ENCODE assay signal across 8 cellular contexts in genomic region chr11:125496465-125496817, GRCh38. TPM values are rescaled to one million over a fixed set of nuclear protein-coding genes. Genes with fewer than 3 reads are reported as not detected.
DNase-seq lines count a peak whose midpoint lies in the region; ATAC-seq and TF ChIP-seq lines count a peak whose summit lies in the region.

No MANE protein-coding gene starts in this region.

- H3K4me3 ChIP-seq in heart left ventricle (peak overlapping the region; percentile 18 to 85 (median 66)), duodenal mucosa (ENCODE audit: low read depth in 1 of 2, low read length in 2 of 2) (peak overlapping the region; percentile 48 to 57), aorta (ENCODE audit: low read length in 2 of 2) (peak overlapping the region; percentile 64 to 97)
- peak overlapping the region; percentile 32 for H3K4me3 ChIP-seq in naive thymus-derived CD4-positive, alpha-beta T cell (ENCODE audit: low read length)

- POLR2A ChIA-PET in naive thymus-derived CD4-positive, alpha-beta T cell (lab: Charles Lee) = interaction anchor here (0.6 kb wide), 1 partner anchor 530 kb away, joined by 3 read pairs; no protein-coding TSS in a partner anchor

- peaks cover 0 to 46% (median 0%) of the 10 kb centered on the region in 9 donors for H3K27me3 ChIP-seq in heart left ventricle
- H3K27me3 ChIP-seq in duodenal mucosa (ENCODE audit: control insufficient read depth in 1 of 2, insufficient read depth in 2 of 2, low read length in 2 of 2) = peaks cover 21 to 32% of the 10 kb centered on the region in 2 donors
- peaks cover 6 to 15% of the 10 kb centered on the region in 2 donors for H3K27me3 ChIP-seq in naive thymus-derived CD4-positive, alpha-beta T cell (ENCODE audit: control insufficient read depth in 2 of 2, insufficient read depth in 2 of 2, low read length in 2 of 2)
- H3K27me3 ChIP-seq in aorta (ENCODE audit: control insufficient read depth in 1 of 2, insufficient read depth in 2 of 2, low read length in 1 of 2) = no peaks in the 10 kb centered on the region

- intact Hi-C loops in heart left ventricle (cut with DNase I) = loop anchor here in 1 of 10 donors (10.0 kb wide), 1 partner anchor 128 kb away; the partner anchor contains the start of gene CHEK1
- intact Hi-C loops in Right ventricle myocardium inferior (cut with DNase I) = loop anchor here (2.0 to 5.0 kb wide), 3 partner anchors 39 to 131 kb away; partner anchors contain the start of genes CHEK1 and EI24
- intact Hi-C loops in naive thymus-derived CD4-positive, alpha-beta T cell (cut with micrococcal nuclease) = loop anchor here in 1 of 2 donors (2.0 kb wide), 1 partner anchor 18 kb away; no protein-coding TSS in a partner anchor
- intact Hi-C loops in aorta (cut with DNase I) = loop anchor here in 1 of 2 donors (5.0 to 10.0 kb wide), 2 partner anchors 39 to 68 kb away; partner anchors contain the start of gene EI24

- H3K4me3 Mint-ChIP-seq in naive thymus-derived CD4-positive, alpha-beta T cell = peak overlapping the region; percentile 71 to 97 (median 89)

- H3K4me1 Mint-ChIP-seq in naive thymus-derived CD4-positive, alpha-beta T cell = peaks cover 14 to 30% (median 24%) of the 10 kb centered on the region in 7 donors

- H3K9me3 ChIP-seq in heart left ventricle (no peaks in the 10 kb centered on the region), duodenal mucosa (ENCODE audit: control insufficient read depth in 1 of 2, low read length in 2 of 2) (no peaks in the 10 kb centered on the region), aorta (ENCODE audit: control insufficient read depth, low read length) (peaks cover 1% of the 10 kb centered on the region)
- no peaks in the 10 kb centered on the region for H3K9me3 ChIP-seq in naive thymus-derived CD4-positive, alpha-beta T cell (ENCODE audit: control insufficient read depth in 2 of 3, low read length in 3 of 3)

- peak overlapping the region in 2 of 9 donors; percentile 18 to 29 for H3K27ac Mint-ChIP-seq in naive thymus-derived CD4-positive, alpha-beta T cell

- H3K4me1 ChIP-seq in heart left ventricle = peaks cover 0 to 19% (median 9%) of the 10 kb centered on the region in 12 donors
- H3K4me1 ChIP-seq in duodenal mucosa (ENCODE audit: control insufficient read depth in 1 of 2, insufficient read depth in 2 of 2, low read length in 2 of 2) = peaks cover 0 to 13% of the 10 kb centered on the region in 2 donors
- H3K4me1 ChIP-seq in naive thymus-derived CD4-positive, alpha-beta T cell (ENCODE audit: control insufficient read depth in 2 of 2, insufficient read depth in 2 of 2, low read length in 2 of 2) = peaks cover 0 to 17% of the 10 kb centered on the region in 2 donors
- no peaks in the 10 kb centered on the region for H3K4me1 ChIP-seq in aorta (ENCODE audit: control insufficient read depth in 1 of 2, insufficient read depth in 2 of 2, low read length in 2 of 2)

- peak overlapping the region in 10 of 12 donors; percentile 18 to 87 (median 69) for H3K27ac ChIP-seq in heart left ventricle
- no peak overlapping the region for H3K27ac ChIP-seq in duodenal mucosa (ENCODE audit: low read depth, low read length)
- no peak overlapping the region for H3K27ac ChIP-seq in naive thymus-derived CD4-positive, alpha-beta T cell (ENCODE audit: low read depth, low read length)
- H3K27ac ChIP-seq in aorta (ENCODE audit: low read depth in 1 of 2, low read length in 2 of 2) = peak overlapping the region; percentile 29 to 90

- H3K36me3 ChIP-seq in heart left ventricle (no peaks in the 10 kb centered on the region), duodenal mucosa (ENCODE audit: control insufficient read depth in 1 of 2, insufficient read depth in 2 of 2, low read length in 2 of 2) (no peaks in the 10 kb centered on the region), aorta (ENCODE audit: control insufficient read depth in 1 of 2, insufficient read depth in 2 of 2, low read length in 1 of 2) (no peaks in the 10 kb centered on the region)
- H3K36me3 ChIP-seq in naive thymus-derived CD4-positive, alpha-beta T cell (ENCODE audit: control insufficient read depth in 2 of 3, insufficient read depth in 3 of 3, low read length in 3 of 3) = no peaks in the 10 kb centered on the region

- H3K27me3 Mint-ChIP-seq in naive thymus-derived CD4-positive, alpha-beta T cell = peaks cover 44 to 60% (median 50%) of the 10 kb centered on the region in 5 donors

- H3K36me3 Mint-ChIP-seq in naive thymus-derived CD4-positive, alpha-beta T cell = peaks cover 0 to 5% (median under 1%) of the 10 kb centered on the region in 5 donors

- DNase-seq in heart left ventricle (no peak), Right ventricle myocardium inferior (ENCODE audit: missing footprints) (no peak), aorta (no peak)
- no peak for DNase-seq in naive thymus-derived CD4-positive, alpha-beta T cell

- no peak for TF ChIP-seq CTCF in heart left ventricle (IDR thresholded peaks at IDR 0.05)

- peaks cover 0 to 2% (median 0%) of the 10 kb centered on the region in 11 donors for H3K9me3 Mint-ChIP-seq in naive thymus-derived CD4-positive, alpha-beta T cell

- no peak for ATAC-seq in heart left ventricle
- ATAC-seq in Right ventricle myocardium inferior = no peak
- no peak for ATAC-seq in naive thymus-derived CD4-positive, alpha-beta T cell
- ATAC-seq in aorta (ENCODE audit: low FRiP score) = no peak
- no peak for ATAC-seq in HG03442 (IDR thresholded peaks at IDR 0.05; ENCODE audit: unreplicated experiment)
- no peak for ATAC-seq in GM19324 (IDR thresholded peaks at IDR 0.05; ENCODE audit: low FRiP score, unreplicated experiment)
- no peak for ATAC-seq in GM19395 (IDR thresholded peaks at IDR 0.05; ENCODE audit: unreplicated experiment)

- WGBS in heart left ventricle, 4 donors = 30 to 49% (median 37%) methylated on average over 12 of the region's 12 CpGs
- WGBS in aorta, 2 donors = 4 to 6% methylated on average over 12 of the region's 12 CpGs

- no peak for TF ChIP-seq POLR2A in heart left ventricle (IDR thresholded peaks at IDR 0.05)

- H3K9ac ChIP-seq in duodenal mucosa (ENCODE audit: low read depth in 1 of 2, low read length in 2 of 2) = no peak overlapping the region

- CTCF ChIA-PET in naive thymus-derived CD4-positive, alpha-beta T cell (lab: Charles Lee) = no interaction called here

RNA-seq across cellular contexts. Expression of gene FEZ1, which starts 0.4 kb away (rescaled TPM):
- total RNA-seq in heart left ventricle (10 to 100 TPM; 21.8 to 61.3 (median 50.7) TPM), Right ventricle myocardium inferior (43.3 TPM), aorta (10 to 100 TPM; 54.9 to 77.6 TPM)
- polyA plus RNA-seq in heart left ventricle (10 to 100 TPM; 23.4 to 32.0 TPM), aorta (10 to 100 TPM; 87.5 to 99.2 TPM)
- 1 to 10 TPM in 3 of 5 experiments, under 1 TPM in 1, not detected in 1; 0.87 to 6.6 (median 1.2) TPM for total RNA-seq in naive thymus-derived CD4-positive, alpha-beta T cell
- polyA plus RNA-seq in naive thymus-derived CD4-positive, alpha-beta T cell = not detected

Comparison
In these comparisons a context has a peak if more than half of its experiments do, and no peak if none do; other contexts are left out.
1. H3K27ac ChIP-seq: peak in heart left ventricle (10 of 12) and aorta (2 of 2); none in duodenal mucosa (single experiment) and naive thymus-derived CD4-positive, alpha-beta T cell (single experiment).
2. Peak in every context shown above with its lines, with median percentiles within 50 percentile points of each other: H3K4me3 ChIP-seq.